2 cellular contexts compared by ENCODE assay signal in the genomic region with DNA sequence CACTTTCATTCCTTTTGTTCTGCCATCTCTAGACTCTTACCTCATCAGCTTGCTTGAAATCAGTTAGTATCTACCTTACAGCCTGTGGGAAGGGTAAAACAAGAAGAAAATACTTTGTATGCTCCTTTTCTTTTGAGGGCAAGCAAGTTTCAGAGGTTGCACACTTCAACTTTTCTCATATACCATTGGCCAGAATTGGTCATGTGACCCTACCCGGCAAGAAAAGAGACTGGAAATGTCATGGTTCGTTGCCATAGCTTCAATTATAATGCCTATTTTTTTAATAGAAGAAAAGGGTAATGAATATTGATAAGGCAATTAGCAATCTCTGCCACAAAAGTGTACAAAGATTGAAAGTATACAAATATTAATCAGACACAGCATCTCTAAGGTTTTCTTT.
TF ChIP-seq lines count a peak whose summit lies in the region.

No MANE protein-coding gene starts in this region.

TF ChIP-seq in GM23338, 12 proteins besides CTCF, POLR2A, EP300 and RAD21 (continued from another document):
- TF ChIP-seq NANOG (IDR thresholded peaks at IDR 0.05; ENCODE audit: borderline replicate concordance) (no peak), ETS1 (IDR thresholded peaks at IDR 0.05) (no peak)

TF ChIP-seq in HCT116, 20 proteins besides CTCF, POLR2A, EP300 and RAD21 (continued from another document):
- TF ChIP-seq, protein P1, sequence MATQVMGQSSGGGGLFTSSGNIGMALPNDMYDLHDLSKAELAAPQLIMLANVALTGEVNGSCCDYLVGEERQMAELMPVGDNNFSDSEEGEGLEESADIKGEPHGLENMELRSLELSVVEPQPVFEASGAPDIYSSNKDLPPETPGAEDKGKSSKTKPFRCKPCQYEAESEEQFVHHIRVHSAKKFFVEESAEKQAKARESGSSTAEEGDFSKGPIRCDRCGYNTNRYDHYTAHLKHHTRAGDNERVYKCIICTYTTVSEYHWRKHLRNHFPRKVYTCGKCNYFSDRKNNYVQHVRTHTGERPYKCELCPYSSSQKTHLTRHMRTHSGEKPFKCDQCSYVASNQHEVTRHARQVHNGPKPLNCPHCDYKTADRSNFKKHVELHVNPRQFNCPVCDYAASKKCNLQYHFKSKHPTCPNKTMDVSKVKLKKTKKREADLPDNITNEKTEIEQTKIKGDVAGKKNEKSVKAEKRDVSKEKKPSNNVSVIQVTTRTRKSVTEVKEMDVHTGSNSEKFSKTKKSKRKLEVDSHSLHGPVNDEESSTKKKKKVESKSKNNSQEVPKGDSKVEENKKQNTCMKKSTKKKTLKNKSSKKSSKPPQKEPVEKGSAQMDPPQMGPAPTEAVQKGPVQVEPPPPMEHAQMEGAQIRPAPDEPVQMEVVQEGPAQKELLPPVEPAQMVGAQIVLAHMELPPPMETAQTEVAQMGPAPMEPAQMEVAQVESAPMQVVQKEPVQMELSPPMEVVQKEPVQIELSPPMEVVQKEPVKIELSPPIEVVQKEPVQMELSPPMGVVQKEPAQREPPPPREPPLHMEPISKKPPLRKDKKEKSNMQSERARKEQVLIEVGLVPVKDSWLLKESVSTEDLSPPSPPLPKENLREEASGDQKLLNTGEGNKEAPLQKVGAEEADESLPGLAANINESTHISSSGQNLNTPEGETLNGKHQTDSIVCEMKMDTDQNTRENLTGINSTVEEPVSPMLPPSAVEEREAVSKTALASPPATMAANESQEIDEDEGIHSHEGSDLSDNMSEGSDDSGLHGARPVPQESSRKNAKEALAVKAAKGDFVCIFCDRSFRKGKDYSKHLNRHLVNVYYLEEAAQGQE (IDR thresholded peaks at IDR 0.05; ENCODE audit: low read depth), result no peak
- TF ChIP-seq CBX3 (IDR thresholded peaks at IDR 0.05; ENCODE audit: low read depth), result no peak
- no peak for TF ChIP-seq CEBPB (IDR thresholded peaks at IDR 0.05; ENCODE audit: low read depth)
- no peak for TF ChIP-seq ZNF274 (IDR thresholded peaks at IDR 0.05; ENCODE audit: low read depth, low read length)
- no peak for TF ChIP-seq EZH2 (IDR thresholded peaks at IDR 0.05)
- no peak for TF ChIP-seq ELF1 (IDR thresholded peaks at IDR 0.05; ENCODE audit: borderline replicate concordance, low read depth)
TF ChIP-seq in HCT116: peak in this region for 0.
